In genomic region chr4:104491396-104491821, GRCh38 we compare ENCODE assay signal across 8 cellular contexts. TPM values are rescaled to one million over a fixed set of nuclear protein-coding genes. Genes with fewer than 3 reads are reported as not detected.
DNase-seq lines count a peak whose midpoint lies in the region; ATAC-seq lines count a peak whose summit lies in the region.

No MANE protein-coding gene starts in this region.

- DNase-seq in stimulated activated CD4-positive, alpha-beta T cell treated with anti-CD3 and anti-CD28 coated beads, Interleukin-15, amount 100 ng/mL, for 24 hours: peak; percentile 35
- no peak for DNase-seq in stimulated activated CD4-positive, alpha-beta T cell treated with anti-CD3 and anti-CD28 coated beads, Interleukin-12 subunit alpha, Interleukin-12 subunit beta, amount 100 ng/mL, for 4 hours
- DNase-seq in NCI-H69 (lab: John Stamatoyannopoulos, UW) (peak; percentile 85), left cardiac atrium (peak; percentile 53), posterior cingulate gyrus (peak; percentile 49 to 95 (median 62))

- no peaks in the 10 kb centered on the region for H3K9me3 Mint-ChIP-seq in activated naive CD4-positive, alpha-beta T cell treated with anti-CD3 and anti-CD28 coated beads, Interleukin-2, amount 50 U/mL, for 24 hours

- H3K27me3 Mint-ChIP-seq in activated naive CD4-positive, alpha-beta T cell treated with anti-CD3 and anti-CD28 coated beads, Interleukin-2, amount 50 U/mL, for 24 hours: peaks cover 45% of the 10 kb centered on the region

- H3K27ac Mint-ChIP-seq in activated naive CD4-positive, alpha-beta T cell treated with anti-CD3 and anti-CD28 coated beads, Interleukin-2, amount 50 U/mL, for 24 hours: no peak overlapping the region

- ATAC-seq in HG02678 (IDR thresholded peaks at IDR 0.05; ENCODE audit: unreplicated experiment): peak; percentile 29
- peak in 1 of 2 donors; percentile 9 for ATAC-seq in left cardiac atrium
- no peak for ATAC-seq in GM18870 (IDR thresholded peaks at IDR 0.05; ENCODE audit: unreplicated experiment)

- intact Hi-C loops in left cardiac atrium (cut with DNase I): no loop called here
- intact Hi-C loops in posterior cingulate gyrus (cut with DNase I): no loop called here

- H3K4me1 Mint-ChIP-seq in activated naive CD4-positive, alpha-beta T cell treated with anti-CD3 and anti-CD28 coated beads, Interleukin-2, amount 50 U/mL, for 24 hours: peaks cover 37% of the 10 kb centered on the region

- peak overlapping the region; percentile 71 for H3K4me3 Mint-ChIP-seq in activated naive CD4-positive, alpha-beta T cell treated with anti-CD3 and anti-CD28 coated beads, Interleukin-2, amount 50 U/mL, for 24 hours

- H3K36me3 Mint-ChIP-seq in activated naive CD4-positive, alpha-beta T cell treated with anti-CD3 and anti-CD28 coated beads, Interleukin-2, amount 50 U/mL, for 24 hours: no peaks in the 10 kb centered on the region

RNA-seq across cellular contexts. Expression of gene CXXC4, which starts 3.3 kb away (rescaled TPM):
- 1 to 10 TPM; 2.3 to 4.2 TPM for total RNA-seq in left cardiac atrium
